Comparison of ENCODE assay signal across 5 cellular contexts in the genomic region with DNA sequence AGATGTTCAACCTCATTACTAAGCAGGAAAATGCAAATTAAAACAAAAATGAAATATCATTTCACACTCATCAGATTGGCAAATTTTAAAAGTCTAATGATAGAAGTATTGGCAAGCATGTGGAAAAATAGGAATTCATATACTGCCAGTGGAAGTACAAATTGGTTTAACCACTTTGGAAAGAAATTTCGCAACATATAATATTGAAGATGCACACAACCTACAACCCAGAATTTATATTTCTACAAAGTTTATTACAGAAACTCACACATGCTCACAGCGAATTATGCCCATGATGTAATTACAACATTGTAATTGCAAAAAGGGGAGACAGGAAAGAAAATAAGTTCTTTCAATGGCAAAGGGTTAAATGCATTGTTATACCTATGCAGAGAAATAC.
"Had no signal": no experiment of that assay in that cellular context is flagged by ENCODE, and none has a peak within 500 bp of the region (broad histone marks: within the 10 kb centered on the region; RNA-seq: fewer than 3 reads in every experiment).

No MANE protein-coding gene starts in this region.

- H3K27ac ChIP-seq: HL-60, KMS-11 had no signal

- DNase-seq: KBM-7, KG1 had no signal

- H3K9ac ChIP-seq: KMS-11 had no signal

- FAIRE-seq: HTR-8/SVneo had no signal

- H3K4me2 ChIP-seq: KMS-11 had no signal
